Comparison of ENCODE assay signal across 21 cellular contexts in genomic region chr9:98207606-98208005, GRCh38. TPM values are rescaled to one million over a fixed set of nuclear protein-coding genes. Genes with fewer than 3 reads are reported as not detected.
DNase-seq lines count a peak whose midpoint lies in the region; ATAC-seq and TF ChIP-seq lines count a peak whose summit lies in the region.
"Had no signal": no experiment of that assay in that cellular context is flagged by ENCODE, and none has a peak within 500 bp of the region (broad histone marks: within the 10 kb centered on the region; RNA-seq: fewer than 3 reads in every experiment).

No MANE protein-coding gene starts in this region.

- no peak for ATAC-seq in GM19035 (IDR thresholded peaks at IDR 0.05; ENCODE audit: unreplicated experiment)
- no peak for ATAC-seq in heart left ventricle
- ATAC-seq: activated naive CD8-positive, alpha-beta T cell treated with anti-CD3 and anti-CD28 coated beads, Interleukin-2, amount 50 U/mL, for 24 hours; body of pancreas; heart right ventricle; mucosa of descending colon had no signal

- no peak for TF ChIP-seq POLR2A in heart left ventricle (IDR thresholded peaks at IDR 0.05)

- H3K9me3 Mint-ChIP-seq in nephron progenitor cell, result no peaks in the 10 kb centered on the region
- H3K9me3 Mint-ChIP-seq: activated naive CD8-positive, alpha-beta T cell treated with anti-CD3 and anti-CD28 coated beads, Interleukin-2, amount 50 U/mL, for 24 hours had no signal

- intact Hi-C loops in heart left ventricle (cut with DNase I), result loop anchor here in 6 of 10 donors (2.0 to 10.0 kb wide), 7 partner anchors 53 to 567 kb away; partner anchors contain the start of gene TRMO (in 1 of the 6)

- H3K27ac Mint-ChIP-seq in nephron progenitor cell, result peak overlapping the region; percentile 66
- H3K27ac Mint-ChIP-seq: activated naive CD8-positive, alpha-beta T cell treated with anti-CD3 and anti-CD28 coated beads, Interleukin-2, amount 50 U/mL, for 24 hours had no signal

- peaks cover 0 to 62% (median 0%) of the 10 kb centered on the region in 9 donors for H3K36me3 ChIP-seq in heart left ventricle
- H3K36me3 ChIP-seq: BLaER1, SJCRH30 had no signal

- TF ChIP-seq EP300 in Ishikawa (IDR thresholded peaks at IDR 0.05; ENCODE audit: borderline replicate concordance), result no peak

- 75 to 87% (median 82%) methylated on average over 3 to 4 of the region's 4 CpGs for WGBS in heart left ventricle, 4 donors

- peak; percentile 33; the same call in 1 of the 2 replicates for TF ChIP-seq RAD21 in Ishikawa (IDR thresholded peaks at IDR 0.05; ENCODE audit: low read depth)

- H3K27me3 Mint-ChIP-seq in nephron progenitor cell (ENCODE audit: low read depth, poor library complexity), result peaks cover 11% of the 10 kb centered on the region
- H3K27me3 Mint-ChIP-seq: activated naive CD8-positive, alpha-beta T cell treated with anti-CD3 and anti-CD28 coated beads, Interleukin-2, amount 50 U/mL, for 24 hours had no signal

- no peaks in the 10 kb centered on the region for H3K27me3 ChIP-seq in heart left ventricle
- H3K27me3 ChIP-seq: BLaER1, body of pancreas, heart right ventricle had no signal

- H3K9me3 ChIP-seq in heart left ventricle, result no peaks in the 10 kb centered on the region
- H3K9me3 ChIP-seq: BLaER1, body of pancreas, heart right ventricle, left ventricle myocardium inferior, mucosa of descending colon, SJCRH30 had no signal

- TF ChIP-seq CTCF in choroid plexus epithelial cell (conservative IDR thresholded peaks at IDR 0.05; ENCODE audit: low read depth, low read length), result peak; percentile 18
- no peak for TF ChIP-seq CTCF in nephron progenitor cell (IDR thresholded peaks at IDR 0.05)
- TF ChIP-seq CTCF in heart left ventricle (IDR thresholded peaks at IDR 0.05), result no peak

- peaks cover 0 to 9% (median 1%) of the 10 kb centered on the region in 12 donors for H3K4me1 ChIP-seq in heart left ventricle
- H3K4me1 ChIP-seq: body of pancreas had no signal

- H3K4me1 Mint-ChIP-seq in nephron progenitor cell, result peaks cover 5% of the 10 kb centered on the region
- H3K4me1 Mint-ChIP-seq: activated naive CD8-positive, alpha-beta T cell treated with anti-CD3 and anti-CD28 coated beads, Interleukin-2, amount 50 U/mL, for 24 hours had no signal

- H3K4me3 ChIP-seq in choroid plexus epithelial cell (ENCODE audit: low read depth, low read length), result no peak overlapping the region
- no peak overlapping the region for H3K4me3 ChIP-seq in heart left ventricle
- H3K4me3 ChIP-seq: BLaER1, body of pancreas, heart right ventricle, left ventricle myocardium inferior, mucosa of descending colon, SJCRH30 had no signal

- H3K27ac ChIP-seq in heart left ventricle, result no peak overlapping the region
- H3K27ac ChIP-seq: BLaER1, body of pancreas, heart right ventricle, left ventricle myocardium inferior, SJCRH30 had no signal

- DNase-seq in ELR (ENCODE audit: low read depth) (peak; percentile 18), choroid plexus epithelial cell (ENCODE audit: low read depth) (peak; percentile 50), nephron progenitor cell (no peak), dedifferentiated amniotic fluid mesenchymal stem cell (ENCODE audit: extremely low spot score) (no peak), heart left ventricle (no peak)
- no peak for DNase-seq in effector CD8-positive, alpha-beta T cell (lab: John Stamatoyannopoulos, UW)
- DNase-seq: activated CD4-positive, alpha-beta T cell treated with anti-CD3 and anti-CD28 coated beads, Interleukin-2, amount 50 U/mL, for 4 hours; activated CD8-positive, alpha-beta memory T cell treated with anti-CD3 and anti-CD28 coated beads, Interleukin-2, amount 50 U/mL, for 48 hours; activated effector memory CD4-positive, alpha-beta T cell treated with Interleukin-2 at 50 U/mL for 16 hours; activated naive CD8-positive, alpha-beta T cell treated with anti-CD3 and anti-CD28 coated beads, Interleukin-2, amount 50 U/mL, for 24 hours; body of pancreas; GOT3; heart right ventricle; left ventricle myocardium inferior; mucosa of descending colon; NCI-H82; stimulated activated CD4-positive, alpha-beta T cell treated with anti-CD3 and anti-CD28 coated beads, Interleukin-12 subunit alpha, Interleukin-12 subunit beta, amount 100 ng/mL, for 4 hours had no signal

- H3K36me3 Mint-ChIP-seq in nephron progenitor cell (ENCODE audit: low read depth), result peaks cover 8% of the 10 kb centered on the region

- no peak overlapping the region for H3K4me3 Mint-ChIP-seq in nephron progenitor cell
- H3K4me3 Mint-ChIP-seq: activated naive CD8-positive, alpha-beta T cell treated with anti-CD3 and anti-CD28 coated beads, Interleukin-2, amount 50 U/mL, for 24 hours had no signal

TF ChIP-seq in Ishikawa, 13 proteins besides CTCF, POLR2A, EP300 and RAD21:
- no peak for TF ChIP-seq CREB1 (IDR thresholded peaks at IDR 0.05; ENCODE audit: low read depth)
- no peak for TF ChIP-seq TAF1 (IDR thresholded peaks at IDR 0.05; ENCODE audit: low read depth)
- no peak for TF ChIP-seq REST (IDR thresholded peaks at IDR 0.05; ENCODE audit: low read depth)
- TF ChIP-seq NFIC (IDR thresholded peaks at IDR 0.05), result no peak
- no peak for TF ChIP-seq TEAD4 (IDR thresholded peaks at IDR 0.05)
- no peak for TF ChIP-seq YY1 (IDR thresholded peaks at IDR 0.05; ENCODE audit: low read depth)
- TF ChIP-seq, protein P1, sequence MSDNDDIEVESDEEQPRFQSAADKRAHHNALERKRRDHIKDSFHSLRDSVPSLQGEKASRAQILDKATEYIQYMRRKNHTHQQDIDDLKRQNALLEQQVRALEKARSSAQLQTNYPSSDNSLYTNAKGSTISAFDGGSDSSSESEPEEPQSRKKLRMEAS (IDR thresholded peaks at IDR 0.05), result no peak
- TF ChIP-seq CEBPB (IDR thresholded peaks at IDR 0.05), result no peak
- no peak for TF ChIP-seq USF1 (IDR thresholded peaks at IDR 0.05)
- TF ChIP-seq EGR1 (IDR thresholded peaks at IDR 0.05), result no peak
- no peak for TF ChIP-seq ZBTB7A (IDR thresholded peaks at IDR 0.05; ENCODE audit: low read depth)

RNA-seq across cellular contexts. Expression of gene CORO2A, which starts 15.2 kb away (rescaled TPM):
- total RNA-seq in heart left ventricle, result 1 to 10 TPM in 1 of 9 donors, under 1 TPM in 8; 0.09 to 2.2 (median 0.22) TPM
- polyA plus RNA-seq in heart left ventricle, result under 1 TPM; 0.11 to 0.43 TPM

RNA-seq across cellular contexts. Expression of gene TBC1D2, which starts 47.8 kb away (rescaled TPM):
- 1 to 10 TPM; 1.1 to 9.4 (median 2.2) TPM for total RNA-seq in heart left ventricle
- polyA plus RNA-seq in heart left ventricle, result 1 to 10 TPM; 1.2 to 2.3 TPM

Comparison
In these comparisons a context has a peak if more than half of its experiments do, and no peak if none do; other contexts are left out.
1. DNase-seq: peak in ELR (single experiment) and choroid plexus epithelial cell (single experiment); none in nephron progenitor cell (single experiment), dedifferentiated amniotic fluid mesenchymal stem cell (single experiment), heart left ventricle (0 of 5) and effector CD8-positive, alpha-beta T cell (single experiment).